Comparison of ENCODE assay signal across 18 cellular contexts in genomic region chr5:26492835-26493459, GRCh38.
DNase-seq lines count a peak whose midpoint lies in the region; ATAC-seq and TF ChIP-seq lines count a peak whose summit lies in the region.
"Had no signal": no experiment of that assay in that cellular context is flagged by ENCODE, and none has a peak within 500 bp of the region (broad histone marks: within the 10 kb centered on the region; RNA-seq: fewer than 3 reads in every experiment).

No MANE protein-coding gene starts in this region.

- H3K9ac ChIP-seq in mammary epithelial cell (ENCODE audit: insufficient read depth, low read length): no peak overlapping the region
- H3K9ac ChIP-seq: SK-N-SH had no signal

- H3K9me3 Mint-ChIP-seq in MCF 10A (ENCODE audit: unreplicated experiment): peaks cover 14% of the 10 kb centered on the region

- POLR2A ChIA-PET in MCF 10A (lab: Yijun Ruan, JAX): no interaction called here

- peak; percentile 4 for DNase-seq in MCF 10A (ENCODE audit: unreplicated experiment)
- DNase-seq in mammary epithelial cell: no peak
- peak; percentile 97 for DNase-seq in MV-4-11 (lab: John Stamatoyannopoulos, UW)
- DNase-seq in SIG-M5 treated with dmso at 0.1 percent for 504 hours (lab: John Stamatoyannopoulos, UW; ENCODE audit: unreplicated experiment): peak; percentile 85
- no peak for DNase-seq in hypothalamus (lab: John Stamatoyannopoulos, UW)
- DNase-seq in NCI-H2196 (lab: John Stamatoyannopoulos, UW; ENCODE audit: unreplicated experiment): no peak
- DNase-seq in NCI-H1092 treated with DMSO at 0.1 percent for 48 hours (lab: John Stamatoyannopoulos, UW): no peak
- DNase-seq: EL, NCI-H1048, NCI-H2107, NCI-H526 treated with DMSO at 0.1 percent for 48 hours, Peyer's patch, SK-N-SH had no signal

- H2AFZ ChIP-seq in mammary epithelial cell (ENCODE audit: low read depth, low read length): no peak overlapping the region

- no peak for ATAC-seq in GM18870 (IDR thresholded peaks at IDR 0.05; ENCODE audit: unreplicated experiment)
- ATAC-seq: A549, Right ventricle myocardium inferior had no signal

- intact Hi-C loops in MCF 10A (cut with micrococcal nuclease) (no loop called here), mammary epithelial cell (cut with micrococcal nuclease) (no loop called here)

- H3K27ac Mint-ChIP-seq in MCF 10A (ENCODE audit: low read depth, unreplicated experiment): no peak overlapping the region
- H3K27ac Mint-ChIP-seq: CD14-positive monocyte; T-helper 1 cell treated with Interleukin-12 subunit alpha and Interleukin-12 subunit beta and Interleukin-4 antibody, amounts not matched to agents 30 μg/mL and 1 μg/mL, for 36 hours had no signal

- no peaks in the 10 kb centered on the region for H3K36me3 ChIP-seq in mammary epithelial cell (ENCODE audit: insufficient read depth, low read length)
- H3K36me3 ChIP-seq: Peyer's patch had no signal

- TF ChIP-seq CTCF in MCF 10A (IDR thresholded peaks at IDR 0.05; ENCODE audit: unreplicated experiment) (no peak), mammary epithelial cell (conservative IDR thresholded peaks at IDR 0.05 in 1 of 2, IDR thresholded peaks at IDR 0.05 in 1 of 2; ENCODE audit: extremely low read depth in 1 of 2, insufficient read depth in 1 of 2, low read depth in 1 of 2, low read length in 2 of 2) (no peak)

- no peak overlapping the region for H3K4me3 ChIP-seq in mammary epithelial cell (replicated peaks in 1 of 3; ENCODE audit: insufficient read depth in 1 of 3, low read depth in 2 of 3, low read length in 3 of 3)
- H3K4me3 ChIP-seq: A549, Peyer's patch had no signal

- H3K27me3 Mint-ChIP-seq in MCF 10A (ENCODE audit: insufficient read depth, unreplicated experiment): no peaks in the 10 kb centered on the region

- dilution Hi-C loops in mammary epithelial cell (cut with HindIII; ENCODE audit: low sequenced_read_pairs): no loop called here

- H3K36me3 Mint-ChIP-seq in MCF 10A (ENCODE audit: insufficient read depth, unreplicated experiment): no peaks in the 10 kb centered on the region
- H3K36me3 Mint-ChIP-seq: CD14-positive monocyte had no signal

- WGBS in mammary epithelial cell (ENCODE audit: low coverage, missing lambda C conversion rate): 76% methylated on average over 2 of the region's 2 CpGs

- H3K27me3 ChIP-seq in mammary epithelial cell (ENCODE audit: insufficient read depth, low read length): no peaks in the 10 kb centered on the region
- H3K27me3 ChIP-seq: Peyer's patch had no signal

- no peaks in the 10 kb centered on the region for H3K4me1 Mint-ChIP-seq in MCF 10A (ENCODE audit: insufficient read depth, unreplicated experiment)
- H3K4me1 Mint-ChIP-seq: CD14-positive monocyte had no signal

- BruUV-seq in MCF 10A (replicated peaks; lab: Mats Ljungman, UMichigan) (no TSS peak), mammary epithelial cell (replicated peaks; lab: Mats Ljungman, UMichigan) (no TSS peak)

- in situ Hi-C loops in mammary epithelial cell (cut with MboI; ENCODE audit: low sequenced_read_pairs in 2 of 2): no loop called here

- peaks cover 29% of the 10 kb centered on the region for H3K9me3 ChIP-seq in mammary epithelial cell (replicated peaks; ENCODE audit: insufficient read depth, low read length)
- H3K9me3 ChIP-seq: SK-N-SH had no signal

- no peaks in the 10 kb centered on the region for H4K20me1 ChIP-seq in mammary epithelial cell (ENCODE audit: insufficient read depth, low read length)

- no peaks in the 10 kb centered on the region for H3K4me1 ChIP-seq in mammary epithelial cell (ENCODE audit: insufficient read depth, low read length)
- H3K4me1 ChIP-seq: A549, Peyer's patch had no signal

- H3K79me2 ChIP-seq in mammary epithelial cell (ENCODE audit: insufficient read depth, low read length): no peaks in the 10 kb centered on the region

- H3K4me2 ChIP-seq in mammary epithelial cell (ENCODE audit: insufficient read depth, low read depth, low read length): no peak overlapping the region
- H3K4me2 ChIP-seq: A549, SK-N-SH had no signal

- CTCF ChIA-PET in MCF 10A (lab: Yijun Ruan, JAX) (no interaction called here), mammary epithelial cell (lab: Charles Lee; ENCODE audit: low non-redundant PET) (no interaction called here)

- H3K4me3 Mint-ChIP-seq in MCF 10A (ENCODE audit: unreplicated experiment): no peak overlapping the region
- H3K4me3 Mint-ChIP-seq: CD14-positive monocyte; T-helper 1 cell treated with Interleukin-12 subunit alpha and Interleukin-12 subunit beta and Interleukin-4 antibody, amounts not matched to agents 30 μg/mL and 1 μg/mL, for 36 hours had no signal

- H3K27ac ChIP-seq in mammary epithelial cell (ENCODE audit: insufficient read depth, low read depth, low read length): no peak overlapping the region
- H3K27ac ChIP-seq: A549, Peyer's patch had no signal

Comparison
In these comparisons a context has a peak if more than half of its experiments do, and no peak if none do; other contexts are left out.
1. DNase-seq: peak in MCF 10A (single experiment), MV-4-11 (single experiment) and SIG-M5 treated with dmso at 0.1 percent for 504 hours (single experiment); none in mammary epithelial cell (single experiment), hypothalamus (0 of 51), NCI-H2196 (single experiment) and NCI-H1092 treated with DMSO at 0.1 percent for 48 hours (single experiment).